Comparison of ENCODE assay signal across 8 cellular contexts in the genomic region with DNA sequence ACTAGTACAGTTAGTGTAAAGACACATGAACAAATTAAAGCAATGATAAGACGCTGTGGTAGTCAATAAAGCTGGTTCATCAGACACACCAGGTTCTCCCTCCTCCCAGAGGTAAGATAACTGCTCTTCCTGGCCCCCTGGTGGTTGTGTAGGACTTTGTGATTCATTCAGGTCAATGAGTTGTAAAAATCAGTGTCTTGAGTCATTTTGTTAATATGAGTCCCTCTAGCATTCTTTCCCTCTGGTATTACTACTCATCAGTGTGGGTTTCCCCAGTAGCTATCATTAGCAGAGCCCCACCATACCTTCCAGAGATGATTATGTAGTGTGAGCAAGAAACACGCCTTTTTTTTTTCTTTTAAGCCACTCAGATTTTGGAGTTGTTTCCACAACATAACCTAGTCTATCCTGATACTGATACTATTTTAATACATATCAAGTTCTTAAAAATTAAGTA. TPM values are rescaled to one million over a fixed set of nuclear protein-coding genes. Genes with fewer than 3 reads are reported as not detected.
DNase-seq lines count a peak whose midpoint lies in the region; ATAC-seq and TF ChIP-seq lines count a peak whose summit lies in the region.

No MANE protein-coding gene starts in this region.

- peak overlapping the region; percentile 58 for H3K27ac Mint-ChIP-seq in activated naive CD8-positive, alpha-beta T cell

- H3K36me3 ChIP-seq in HEK293 (ENCODE audit: control insufficient read depth in 2 of 2, insufficient read depth in 1 of 2, low read length in 2 of 2) = peaks cover 0 to 2% of the 10 kb centered on the region in 2 experiments; a peak in 1 of 3 replicates
- H3K36me3 ChIP-seq in SU-DHL-6 (ENCODE audit: low read length) = 0 out of 2 replicates have a peak, but pooled peaks cover under 1% of the 10 kb centered on the region

- H3K27me3 Mint-ChIP-seq in activated naive CD8-positive, alpha-beta T cell = no peaks in the 10 kb centered on the region

- DNase-seq in Daoy (ENCODE audit: low read depth) = peak; percentile 87
- DNase-seq in NCI-H1436 (lab: John Stamatoyannopoulos, UW) = peak; percentile 78
- DNase-seq in left ventricle myocardium superior = no peak
- peak; percentile 35 for DNase-seq in retinal pigment epithelial cell (ENCODE audit: low read depth)

- peaks cover 24% of the 10 kb centered on the region for H3K4me1 Mint-ChIP-seq in activated naive CD8-positive, alpha-beta T cell (ENCODE audit: low read depth)

- peak; percentile 23 for ATAC-seq in left ventricle myocardium superior
- ATAC-seq in HG02970 (IDR thresholded peaks at IDR 0.05; ENCODE audit: low FRiP score, unreplicated experiment) = no peak

- peak overlapping the region; percentile 72 for H3K4me3 Mint-ChIP-seq in activated naive CD8-positive, alpha-beta T cell

- no peaks in the 10 kb centered on the region for H3K9me3 Mint-ChIP-seq in activated naive CD8-positive, alpha-beta T cell (ENCODE audit: low read depth)

- no peaks in the 10 kb centered on the region for H3K9me3 ChIP-seq in HEK293 (ENCODE audit: control insufficient read depth, insufficient read depth, low read depth, low read length)
- no peaks in the 10 kb centered on the region for H3K9me3 ChIP-seq in SU-DHL-6 (ENCODE audit: insufficient read depth, low read length)

- CTCF ChIA-PET in HEK293 (lab: Yijun Ruan, JAX) = interaction anchor here (0.6 to 2.4 kb wide), 33 partner anchors 9 to 459 kb away, joined by 3 to 26 read pairs (median 4); a partner anchor contains a TSS

- H3K9ac ChIP-seq in SU-DHL-6 (ENCODE audit: low read length) = peak overlapping the region; percentile 1; the same call in 1 of the 2 replicates

- no peak overlapping the region for H3K27ac ChIP-seq in HEK293 (ENCODE audit: extremely low read depth, low read depth, low read length)
- no peak overlapping the region for H3K27ac ChIP-seq in SU-DHL-6 (ENCODE audit: low read depth, low read length)

- intact Hi-C loops in left ventricle myocardium superior (cut with micrococcal nuclease) = no loop called here

- H3K4me2 ChIP-seq in SU-DHL-6 (ENCODE audit: low read depth, low read length, poor library complexity, severe bottlenecking) = peak overlapping the region; percentile 18

- peak overlapping the region; percentile 79 for H2AFZ ChIP-seq in SU-DHL-6 (ENCODE audit: low read depth, low read length, severe bottlenecking)

- H3K4me1 ChIP-seq in HEK293 (ENCODE audit: control insufficient read depth, insufficient read depth, low read length) = no peaks in the 10 kb centered on the region

- H3K4me3 ChIP-seq in HEK293 (ENCODE audit: low read depth, low read length) (no peak overlapping the region), SU-DHL-6 (ENCODE audit: insufficient read depth, low read length, poor library complexity, severe bottlenecking) (no peak overlapping the region), retinal pigment epithelial cell (ENCODE audit: low read length) (no peak overlapping the region)

- POLR2A ChIA-PET in HEK293 (lab: Yijun Ruan, JAX) = no interaction called here

- no peaks in the 10 kb centered on the region for H3K27me3 ChIP-seq in SU-DHL-6 (ENCODE audit: low read length)

- H3K79me2 ChIP-seq in SU-DHL-6 (ENCODE audit: insufficient read depth, low read length) = peaks cover 13% of the 10 kb centered on the region

- no peaks in the 10 kb centered on the region for H3K9me2 ChIP-seq in SU-DHL-6 (replicated peaks; ENCODE audit: insufficient read depth, low read length)

- H4K20me1 ChIP-seq in SU-DHL-6 (ENCODE audit: low read depth, low read length) = no peaks in the 10 kb centered on the region

- H3K36me3 Mint-ChIP-seq in activated naive CD8-positive, alpha-beta T cell = no peaks in the 10 kb centered on the region

- peaks cover 10% of the 10 kb centered on the region for H3F3A ChIP-seq in SU-DHL-6 (ENCODE audit: insufficient read depth)

- peak; percentile 52 for TF ChIP-seq CTCF in HEK293 (tag by site-specific recombination; IDR thresholded peaks at IDR 0.05)
- peak; percentile 71 for TF ChIP-seq CTCF in SU-DHL-6 (IDR thresholded peaks at IDR 0.05; ENCODE audit: insufficient read depth, low read length, poor library complexity, severe bottlenecking)
- peak; percentile 86 for TF ChIP-seq CTCF in retinal pigment epithelial cell (conservative IDR thresholded peaks at IDR 0.05; ENCODE audit: low read depth, low read length)

TF ChIP-seq in HEK293, 187 proteins besides CTCF, POLR2A, EP300 and RAD21 (continues in another document):
- TF ChIP-seq HOXA7 (CRISPR knock-in tag; IDR thresholded peaks at IDR 0.05; ENCODE audit: borderline replicate concordance) (no peak), RBAK (tag by site-specific recombination; IDR thresholded peaks at IDR 0.05) (no peak), GFI1B (tag by site-specific recombination; IDR thresholded peaks at IDR 0.05) (peak; percentile 90), ZNF138 (tag by site-specific recombination; IDR thresholded peaks at IDR 0.05; ENCODE audit: borderline replicate concordance) (no peak), ZNF658 (tag by site-specific recombination; IDR thresholded peaks at IDR 0.05) (no peak)
- TF ChIP-seq, protein P1, sequence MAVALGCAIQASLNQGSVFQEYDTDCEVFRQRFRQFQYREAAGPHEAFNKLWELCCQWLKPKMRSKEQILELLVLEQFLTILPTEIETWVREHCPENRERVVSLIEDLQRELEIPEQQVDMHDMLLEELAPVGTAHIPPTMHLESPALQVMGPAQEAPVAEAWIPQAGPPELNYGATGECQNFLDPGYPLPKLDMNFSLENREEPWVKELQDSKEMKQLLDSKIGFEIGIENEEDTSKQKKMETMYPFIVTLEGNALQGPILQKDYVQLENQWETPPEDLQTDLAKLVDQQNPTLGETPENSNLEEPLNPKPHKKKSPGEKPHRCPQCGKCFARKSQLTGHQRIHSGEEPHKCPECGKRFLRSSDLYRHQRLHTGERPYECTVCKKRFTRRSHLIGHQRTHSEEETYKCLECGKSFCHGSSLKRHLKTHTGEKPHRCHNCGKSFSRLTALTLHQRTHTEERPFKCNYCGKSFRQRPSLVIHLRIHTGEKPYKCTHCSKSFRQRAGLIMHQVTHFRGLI (tag by site-specific recombination; IDR thresholded peaks at IDR 0.05) = no peak
- TF ChIP-seq, protein P2, sequence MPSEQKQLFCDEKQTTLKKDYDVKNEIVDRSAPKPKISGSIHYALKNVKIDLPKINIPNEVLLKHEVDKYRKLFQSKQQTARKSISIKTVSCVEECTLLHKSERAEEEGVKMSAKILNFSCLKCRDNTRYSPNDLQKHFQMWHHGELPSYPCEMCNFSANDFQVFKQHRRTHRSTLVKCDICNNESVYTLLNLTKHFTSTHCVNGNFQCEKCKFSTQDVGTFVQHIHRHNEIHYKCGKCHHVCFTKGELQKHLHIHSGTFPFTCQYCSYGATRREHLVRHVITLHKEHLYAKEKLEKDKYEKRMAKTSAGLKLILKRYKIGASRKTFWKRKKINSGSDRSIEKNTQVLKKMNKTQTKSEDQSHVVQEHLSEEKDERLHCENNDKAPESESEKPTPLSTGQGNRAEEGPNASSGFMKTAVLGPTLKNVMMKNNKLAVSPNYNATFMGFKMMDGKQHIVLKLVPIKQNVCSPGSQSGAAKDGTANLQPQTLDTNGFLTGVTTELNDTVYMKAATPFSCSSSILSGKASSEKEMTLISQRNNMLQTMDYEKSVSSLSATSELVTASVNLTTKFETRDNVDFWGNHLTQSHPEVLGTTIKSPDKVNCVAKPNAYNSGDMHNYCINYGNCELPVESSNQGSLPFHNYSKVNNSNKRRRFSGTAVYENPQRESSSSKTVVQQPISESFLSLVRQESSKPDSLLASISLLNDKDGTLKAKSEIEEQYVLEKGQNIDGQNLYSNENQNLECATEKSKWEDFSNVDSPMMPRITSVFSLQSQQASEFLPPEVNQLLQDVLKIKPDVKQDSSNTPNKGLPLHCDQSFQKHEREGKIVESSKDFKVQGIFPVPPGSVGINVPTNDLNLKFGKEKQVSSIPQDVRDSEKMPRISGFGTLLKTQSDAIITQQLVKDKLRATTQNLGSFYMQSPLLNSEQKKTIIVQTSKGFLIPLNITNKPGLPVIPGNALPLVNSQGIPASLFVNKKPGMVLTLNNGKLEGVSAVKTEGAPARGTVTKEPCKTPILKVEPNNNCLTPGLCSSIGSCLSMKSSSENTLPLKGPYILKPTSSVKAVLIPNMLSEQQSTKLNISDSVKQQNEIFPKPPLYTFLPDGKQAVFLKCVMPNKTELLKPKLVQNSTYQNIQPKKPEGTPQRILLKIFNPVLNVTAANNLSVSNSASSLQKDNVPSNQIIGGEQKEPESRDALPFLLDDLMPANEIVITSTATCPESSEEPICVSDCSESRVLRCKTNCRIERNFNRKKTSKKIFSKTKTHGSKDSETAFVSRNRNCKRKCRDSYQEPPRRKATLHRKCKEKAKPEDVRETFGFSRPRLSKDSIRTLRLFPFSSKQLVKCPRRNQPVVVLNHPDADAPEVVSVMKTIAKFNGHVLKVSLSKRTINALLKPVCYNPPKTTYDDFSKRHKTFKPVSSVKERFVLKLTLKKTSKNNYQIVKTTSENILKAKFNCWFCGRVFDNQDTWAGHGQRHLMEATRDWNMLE (tag by site-specific recombination; conservative IDR thresholded peaks at IDR 0.05; ENCODE audit: low read depth) = no peak
- TF ChIP-seq, protein P3, sequence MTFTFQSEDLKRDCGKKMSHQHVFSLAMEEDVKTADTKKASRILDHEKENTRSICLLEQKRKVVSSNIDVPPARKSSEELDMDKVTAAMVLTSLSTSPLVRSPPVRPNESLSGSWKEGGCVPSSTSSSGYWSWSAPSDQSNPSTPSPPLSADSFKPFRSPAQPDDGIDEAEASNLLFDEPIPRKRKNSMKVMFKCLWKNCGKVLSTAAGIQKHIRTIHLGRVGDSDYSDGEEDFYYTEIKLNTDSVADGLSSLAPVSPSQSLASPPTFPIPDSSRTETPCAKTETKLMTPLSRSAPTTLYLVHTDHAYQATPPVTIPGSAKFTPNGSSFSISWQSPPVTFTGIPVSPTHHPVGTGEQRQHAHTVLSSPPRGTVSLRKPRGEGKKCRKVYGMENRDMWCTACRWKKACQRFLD (tag by site-specific recombination; IDR thresholded peaks at IDR 0.05) = no peak
- TF ChIP-seq, protein P4, sequence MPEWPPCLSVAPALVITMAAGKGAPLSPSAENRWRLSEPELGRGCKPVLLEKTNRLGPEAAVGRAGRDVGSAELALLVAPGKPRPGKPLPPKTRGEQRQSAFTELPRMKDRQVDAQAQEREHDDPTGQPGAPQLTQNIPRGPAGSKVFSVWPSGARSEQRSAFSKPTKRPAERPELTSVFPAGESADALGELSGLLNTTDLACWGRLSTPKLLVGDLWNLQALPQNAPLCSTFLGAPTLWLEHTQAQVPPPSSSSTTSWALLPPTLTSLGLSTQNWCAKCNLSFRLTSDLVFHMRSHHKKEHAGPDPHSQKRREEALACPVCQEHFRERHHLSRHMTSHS (tag by site-specific recombination; IDR thresholded peaks at IDR 0.05) = no peak

RNA-seq across cellular contexts. Expression of a gene that starts 3.6 kb away (rescaled TPM):
- total RNA-seq in Daoy (2014; rRNA removed; shearing (Covaris generic)) = 37.5 and 60.8 TPM in 2 replicates
- total RNA-seq in left ventricle myocardium superior = 19.2 TPM

RNA-seq across cellular contexts. Expression of a gene that starts 35.6 kb away (rescaled TPM):
- total RNA-seq in Daoy (2014; rRNA removed; shearing (Covaris generic)) = not detected in 2 replicates
- not detected for total RNA-seq in left ventricle myocardium superior

RNA-seq across cellular contexts. Expression of a gene that starts 46.1 kb away (rescaled TPM):
- total RNA-seq in Daoy (2014; rRNA removed; shearing (Covaris generic)) = 12.0 and 24.8 TPM in 2 replicates
- total RNA-seq in left ventricle myocardium superior = 27.9 TPM

RNA-seq across cellular contexts. Expression of a gene that starts 52.1 kb away (rescaled TPM):
- 74.1 and 105 TPM in 2 replicates for total RNA-seq in Daoy (2014; rRNA removed; shearing (Covaris generic))
- 83.2 TPM for total RNA-seq in left ventricle myocardium superior

RNA-seq across cellular contexts. Expression of a gene that starts 59.5 kb away (rescaled TPM):
- total RNA-seq in Daoy (2014; rRNA removed; shearing (Covaris generic)) = 0.24 TPM in 1 of 2 replicates, not detected in the other
- total RNA-seq in left ventricle myocardium superior = 0.27 TPM
